1 cellular context compared by ENCODE assay signal in genomic region chr9:113953541-113953940, GRCh38.
TF ChIP-seq lines count a peak whose summit lies in the region.

No MANE protein-coding gene starts in this region.

TF ChIP-seq in HepG2, 621 proteins besides CTCF, POLR2A, EP300 and RAD21 (continued from another document):
- TF ChIP-seq GPBP1L1 (CRISPR knock-in tag; IDR thresholded peaks at IDR 0.05), result no peak
